In the genomic region with DNA sequence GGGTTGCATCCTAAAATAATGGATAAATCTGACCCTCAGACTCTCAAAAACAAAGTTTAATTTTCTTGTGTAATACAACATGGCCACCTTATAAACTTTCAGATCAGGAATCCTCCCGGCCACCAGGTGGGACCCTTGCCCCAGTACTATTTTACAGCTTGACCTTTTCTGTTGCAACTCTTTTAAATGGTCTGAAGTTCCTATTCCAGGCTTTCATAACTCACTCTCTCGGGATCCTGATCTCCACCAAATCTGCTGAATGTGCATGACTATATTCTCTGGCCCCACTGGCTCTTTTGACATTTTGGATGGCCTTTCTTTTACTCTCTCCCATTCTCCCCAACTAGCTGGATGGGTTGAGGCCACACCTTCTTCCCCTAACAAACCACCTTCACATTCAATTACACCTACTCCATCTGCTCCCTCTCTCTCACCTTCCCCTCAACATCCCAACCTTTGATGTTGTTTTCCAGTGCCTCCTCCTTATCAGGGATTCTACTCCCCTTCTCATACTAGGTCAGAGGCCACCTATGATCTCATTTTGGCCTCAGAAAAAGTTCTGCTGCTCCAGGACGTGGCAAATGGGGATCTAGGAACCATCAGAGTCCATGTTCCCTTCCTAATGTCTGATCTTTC, we compare ENCODE assay signal across 21 cellular contexts.
"Had no signal": no experiment of that assay in that cellular context is flagged by ENCODE, and none has a peak within 500 bp of the region (broad histone marks: within the 10 kb centered on the region; RNA-seq: fewer than 3 reads in every experiment).

No MANE protein-coding gene starts in this region.

- H3K27ac ChIP-seq: adrenal gland, gastrocnemius medialis, heart left ventricle, pancreas, tibial artery, uterus had no signal

- H3K27ac Mint-ChIP-seq: activated CD4-positive, alpha-beta memory T cell treated with anti-CD3 and anti-CD28 coated beads for 36 hours; activated CD4-positive, alpha-beta T cell treated with anti-CD3 and anti-CD28 coated beads for 36 hours; activated CD8-positive, alpha-beta memory T cell treated with anti-CD3 and anti-CD28 coated beads, Interleukin-2, amount 10 ng/mL, durations not matched to agents 7 days and 5 days; activated T-cell treated with anti-CD3 and anti-CD28 coated beads, Interleukin-2, amount 50 U/mL, for 24 hours; immature natural killer cell; mesothelial cell of epicardium; stimulated activated memory B cell treated with anti-CD40 and anti-IgM and Interleukin-4, amounts not matched to agents 10 μg/mL and 1 μg/mL and 100 μg/mL, for 72 hours; T-helper 17 cell had no signal

- H3K27me3 Mint-ChIP-seq: activated CD4-positive, alpha-beta memory T cell treated with anti-CD3 and anti-CD28 coated beads for 36 hours; activated CD4-positive, alpha-beta T cell treated with anti-CD3 and anti-CD28 coated beads for 36 hours; activated CD8-positive, alpha-beta memory T cell treated with anti-CD3 and anti-CD28 coated beads, Interleukin-2, amount 10 ng/mL, durations not matched to agents 7 days and 5 days; activated T-cell treated with anti-CD3 and anti-CD28 coated beads, Interleukin-2, amount 50 U/mL, for 24 hours; stimulated activated memory B cell treated with anti-CD40 and anti-IgM and Interleukin-4, amounts not matched to agents 10 μg/mL and 1 μg/mL and 100 μg/mL, for 72 hours; T-helper 17 cell had no signal

- ATAC-seq: activated CD4-positive, alpha-beta T cell treated with anti-CD3 and anti-CD28 coated beads for 36 hours; activated CD8-positive, alpha-beta memory T cell treated with anti-CD3 and anti-CD28 coated beads, Interleukin-2, amount 10 ng/mL, durations not matched to agents 7 days and 5 days; gastrocnemius medialis; pancreas; stimulated activated memory B cell treated with anti-CD40 and anti-IgM and Interleukin-4, amounts not matched to agents 10 μg/mL and 1 μg/mL and 100 μg/mL, for 72 hours; T-helper 17 cell had no signal

- H3K9me3 ChIP-seq: gastrocnemius medialis, pancreas, uterus had no signal

- H3K27me3 ChIP-seq: adrenal gland, gastrocnemius medialis, heart left ventricle, pancreas, tibial artery, uterus had no signal

- H3K4me3 Mint-ChIP-seq: activated CD4-positive, alpha-beta memory T cell treated with anti-CD3 and anti-CD28 coated beads for 36 hours; activated CD4-positive, alpha-beta T cell treated with anti-CD3 and anti-CD28 coated beads for 36 hours; activated CD8-positive, alpha-beta memory T cell treated with anti-CD3 and anti-CD28 coated beads, Interleukin-2, amount 10 ng/mL, durations not matched to agents 7 days and 5 days; activated T-cell treated with anti-CD3 and anti-CD28 coated beads, Interleukin-2, amount 50 U/mL, for 24 hours; immature natural killer cell; mesothelial cell of epicardium; stimulated activated memory B cell treated with anti-CD40 and anti-IgM and Interleukin-4, amounts not matched to agents 10 μg/mL and 1 μg/mL and 100 μg/mL, for 72 hours; T-helper 17 cell had no signal

- DNase-seq: activated CD4-positive, alpha-beta memory T cell treated with anti-CD3 and anti-CD28 coated beads for 36 hours; activated CD4-positive, alpha-beta T cell treated with anti-CD3 and anti-CD28 coated beads for 36 hours; activated CD8-positive, alpha-beta memory T cell treated with anti-CD3 and anti-CD28 coated beads, Interleukin-2, amount 10 ng/mL, durations not matched to agents 7 days and 5 days; activated effector memory CD4-positive, alpha-beta T cell treated with Interleukin-2 at 50 U/mL for 16 hours; activated naive CD4-positive, alpha-beta T cell treated with anti-CD3 and anti-CD28 coated beads, Interleukin-2, amount 50 U/mL, for 16 hours; activated T-cell treated with anti-CD3 and anti-CD28 coated beads, Interleukin-2, amount 50 U/mL, for 24 hours; adrenal gland; caudate nucleus; cortex of kidney; effector CD8-positive, alpha-beta T cell; gastrocnemius medialis; heart left ventricle; immature natural killer cell; pancreas; stimulated activated CD4-positive, alpha-beta T cell treated with anti-CD3 and anti-CD28 coated beads, Interleukin-2, amount 100 ng/mL, for 48 hours; T-helper 17 cell; tibial artery; uterus had no signal

- H3K4me3 ChIP-seq: adrenal gland, gastrocnemius medialis, heart left ventricle, lung, pancreas, tibial artery, uterus had no signal

- H3K36me3 Mint-ChIP-seq: activated CD8-positive, alpha-beta memory T cell treated with anti-CD3 and anti-CD28 coated beads, Interleukin-2, amount 10 ng/mL, durations not matched to agents 7 days and 5 days had no signal

- H3K4me1 ChIP-seq: adrenal gland, gastrocnemius medialis, pancreas, uterus had no signal

- H3K4me1 Mint-ChIP-seq: activated CD4-positive, alpha-beta T cell treated with anti-CD3 and anti-CD28 coated beads for 36 hours; activated CD8-positive, alpha-beta memory T cell treated with anti-CD3 and anti-CD28 coated beads, Interleukin-2, amount 10 ng/mL, durations not matched to agents 7 days and 5 days; mesothelial cell of epicardium; T-helper 17 cell had no signal
